13 cellular contexts compared by ENCODE assay signal in genomic region chr6:16321826-16322225, GRCh38.
DNase-seq lines count a peak whose midpoint lies in the region; ATAC-seq and TF ChIP-seq lines count a peak whose summit lies in the region.
"Had no signal": no experiment of that assay in that cellular context is flagged by ENCODE, and none has a peak within 500 bp of the region (broad histone marks: within the 10 kb centered on the region; RNA-seq: fewer than 3 reads in every experiment).

No MANE protein-coding gene starts in this region.

- H3K4me1 ChIP-seq in heart left ventricle = peaks cover 3 to 69% (median 55%) of the 10 kb centered on the region in 12 donors
- H3K4me1 ChIP-seq in thoracic aorta (ENCODE audit: control insufficient read depth in 1 of 2, low read depth in 2 of 2) = peaks cover 45 to 63% of the 10 kb centered on the region in 2 donors

- ATAC-seq in heart left ventricle = no peak
- no peak for ATAC-seq in left ventricle myocardium superior
- no peak for ATAC-seq in thoracic aorta (ENCODE audit: insufficient number of reproducible peaks, low FRiP score, low read depth)

- H3K27me3 ChIP-seq in heart left ventricle (no peaks in the 10 kb centered on the region), thoracic aorta (replicated peaks; ENCODE audit: insufficient read depth) (no peaks in the 10 kb centered on the region)

- WGBS in heart left ventricle, 4 donors = 93 to 98% (median 96%) methylated on average over 11 of the region's 11 CpGs

- TF ChIP-seq CTCF in heart left ventricle (IDR thresholded peaks at IDR 0.05) (no peak), thoracic aorta (IDR thresholded peaks at IDR 0.05) (no peak)

- peaks cover 71% of the 10 kb centered on the region for H3K4me1 Mint-ChIP-seq in activated T-helper 2 cell treated with anti-CD3 and anti-CD28 coated beads, Interferon-gamma antibody, Interleukin-2, Interleukin-4, amounts not matched to agents 10 μg/mL and 5 μg/mL and 100 μg/mL, durations not matched to agents 14 hours and 24 hours and 36 hours (ENCODE audit: low read depth)

- H3K4me3 Mint-ChIP-seq in activated T-helper 2 cell treated with anti-CD3 and anti-CD28 coated beads, Interferon-gamma antibody, Interleukin-2, Interleukin-4, amounts not matched to agents 10 μg/mL and 5 μg/mL and 100 μg/mL, durations not matched to agents 14 hours and 24 hours and 36 hours (ENCODE audit: low read depth) = no peak overlapping the region

- no peak overlapping the region for H3K4me3 ChIP-seq in heart left ventricle
- H3K4me3 ChIP-seq in thoracic aorta = no peak overlapping the region

- H3K9me3 ChIP-seq in heart left ventricle (no peaks in the 10 kb centered on the region), thoracic aorta (no peaks in the 10 kb centered on the region)

- peak overlapping the region; percentile 96 for H3K27ac Mint-ChIP-seq in activated T-helper 2 cell treated with anti-CD3 and anti-CD28 coated beads, Interferon-gamma antibody, Interleukin-2, Interleukin-4, amounts not matched to agents 10 μg/mL and 5 μg/mL and 100 μg/mL, durations not matched to agents 14 hours and 24 hours and 36 hours

- peak in 1 of 5 donors; percentile 6 for DNase-seq in heart left ventricle
- DNase-seq in left ventricle myocardium superior = no peak
- no peak for DNase-seq in activated T-helper 2 cell treated with anti-CD3 and anti-CD28 coated beads, Interferon-gamma antibody, Interleukin-2, Interleukin-4, amounts not matched to agents 10 μg/mL and 5 μg/mL and 100 μg/mL, durations not matched to agents 14 hours and 24 hours and 36 hours (ENCODE audit: low spot score)
- DNase-seq in mesenteric fat pad (ENCODE audit: low spot score) = peak; percentile 72
- DNase-seq in thoracic aorta (ENCODE audit: low spot score) = no peak
- DNase-seq in NCI-H446 (lab: John Stamatoyannopoulos, UW) = no peak
- no peak for DNase-seq in hippocampal formation (lab: John Stamatoyannopoulos, UW)
- no peak for DNase-seq in stimulated activated CD4-positive, alpha-beta T cell treated with anti-CD3 and anti-CD28 coated beads, Interleukin-15, amount 100 ng/mL, for 24 hours
- DNase-seq: activated CD4-positive, alpha-beta T cell treated with anti-CD3 and anti-CD28 coated beads, Interleukin-2, amount 50 U/mL, for 48 hours; activated naive CD4-positive, alpha-beta T cell; left colon; stimulated activated CD4-positive, alpha-beta T cell treated with anti-CD3 and anti-CD28 coated beads, Interleukin-4, amount 100 ng/mL, for 24 hours had no signal

- H3K9me3 Mint-ChIP-seq in activated T-helper 2 cell treated with anti-CD3 and anti-CD28 coated beads, Interferon-gamma antibody, Interleukin-2, Interleukin-4, amounts not matched to agents 10 μg/mL and 5 μg/mL and 100 μg/mL, durations not matched to agents 14 hours and 24 hours and 36 hours = no peaks in the 10 kb centered on the region

- TF ChIP-seq POLR2A in heart left ventricle (IDR thresholded peaks at IDR 0.05) = no peak

- H3K27me3 Mint-ChIP-seq in activated T-helper 2 cell treated with anti-CD3 and anti-CD28 coated beads, Interferon-gamma antibody, Interleukin-2, Interleukin-4, amounts not matched to agents 10 μg/mL and 5 μg/mL and 100 μg/mL, durations not matched to agents 14 hours and 24 hours and 36 hours (ENCODE audit: low read depth) = no peaks in the 10 kb centered on the region

- intact Hi-C loops in heart left ventricle (cut with DNase I) = loop anchor here in 2 of 10 donors (5.0 to 10.0 kb wide), 2 partner anchors 85 to 87 kb away; partner anchors contain the start of gene GMPR (in 2 of the 2)
- intact Hi-C loops in left ventricle myocardium superior (cut with micrococcal nuclease) = no loop called here
- intact Hi-C loops in activated T-helper 2 cell treated with anti-CD3 and anti-CD28 coated beads, Interferon-gamma antibody, Interleukin-2, Interleukin-4, amounts not matched to agents 10 μg/mL and 5 μg/mL and 100 μg/mL, durations not matched to agents 14 hours and 24 hours and 36 hours (cut with micrococcal nuclease) = loop anchor here (1.0 to 5.0 kb wide), 7 partner anchors 85 to 444 kb away; partner anchors contain the start of genes ATXN1 and GMPR

- peaks cover 39% of the 10 kb centered on the region for H3K36me3 Mint-ChIP-seq in activated T-helper 2 cell treated with anti-CD3 and anti-CD28 coated beads, Interferon-gamma antibody, Interleukin-2, Interleukin-4, amounts not matched to agents 10 μg/mL and 5 μg/mL and 100 μg/mL, durations not matched to agents 14 hours and 24 hours and 36 hours (ENCODE audit: low read depth)

- H3K27ac ChIP-seq in heart left ventricle (peak overlapping the region in 10 of 12 donors; percentile 74 to 97 (median 92)), thoracic aorta (peak overlapping the region; percentile 93 to 98)
- H3K27ac ChIP-seq: epithelial cell of prostate had no signal

- peaks cover 0 to 15% (median 13%) of the 10 kb centered on the region in 9 donors for H3K36me3 ChIP-seq in heart left ventricle
- H3K36me3 ChIP-seq in thoracic aorta = peaks cover 9% of the 10 kb centered on the region
